1 cellular context compared by ENCODE assay signal in the genomic region with DNA sequence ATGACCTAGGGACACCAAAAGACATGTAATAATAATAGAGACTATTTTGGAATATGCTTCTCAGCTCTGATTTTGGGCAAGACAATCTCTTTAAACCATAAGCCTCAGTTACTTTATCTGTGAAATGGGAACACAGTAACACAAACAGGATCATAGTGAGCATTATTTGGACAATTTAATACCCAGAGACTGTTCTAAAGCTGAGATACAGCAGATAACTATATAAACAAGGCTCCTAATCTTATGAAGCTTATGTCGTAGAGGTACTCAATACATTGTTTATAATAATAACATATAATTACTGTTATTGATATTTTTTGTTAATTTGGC.
A peak's percentile ranks its signal among the peaks of the same experiment; 100 is the strongest.
TF ChIP-seq lines count a peak whose summit lies in the region.

No MANE protein-coding gene starts in this region.

TF ChIP-seq in K562, 482 proteins besides CTCF, POLR2A, EP300 and RAD21:
- TF ChIP-seq CCNT2 (IDR thresholded peaks at IDR 0.05; ENCODE audit: borderline replicate concordance, extremely low read depth, insufficient read length, low read depth, low read length) (no peak), RBM25 (IDR thresholded peaks at IDR 0.05; ENCODE audit: low read depth, low read length, severe bottlenecking) (peak; percentile 90)
TF ChIP-seq in K562: peak in this region for 1.
